20 cellular contexts compared by ENCODE assay signal in the genomic region with DNA sequence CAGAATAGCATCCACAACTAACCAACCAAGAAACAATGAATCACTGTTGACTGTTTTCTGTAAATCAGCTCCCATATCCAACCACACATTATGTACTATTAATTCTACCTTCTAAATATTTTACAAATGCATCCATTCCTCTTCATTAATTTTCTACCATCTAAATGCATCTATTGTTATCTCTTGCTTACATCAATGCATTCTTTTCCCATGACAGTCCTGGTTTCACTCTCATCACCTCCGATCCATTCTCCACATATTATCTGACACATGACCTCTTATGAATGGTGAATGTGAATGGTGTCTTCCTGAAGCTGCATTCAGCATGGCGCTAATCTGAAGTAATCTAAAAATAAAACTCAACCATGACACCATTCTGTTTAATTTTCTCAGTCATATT.
DNase-seq lines count a peak whose midpoint lies in the region; ATAC-seq, FAIRE-seq and TF ChIP-seq lines count a peak whose summit lies in the region.
"Had no signal": no experiment of that assay in that cellular context is flagged by ENCODE, and none has a peak within 500 bp of the region (broad histone marks: within the 10 kb centered on the region; RNA-seq: fewer than 3 reads in every experiment).

No MANE protein-coding gene starts in this region.

- peak; percentile 29 for FAIRE-seq in RCC 7860 (lab: Jason Lieb, UNC)
- FAIRE-seq: D721Med had no signal

- no peaks in the 10 kb centered on the region for H3K36me3 ChIP-seq in brain microvascular endothelial cell (replicated peaks)

- H3K4me1 Mint-ChIP-seq in immature natural killer cell (no peaks in the 10 kb centered on the region), CD14-positive monocyte (no peaks in the 10 kb centered on the region)

- TF ChIP-seq CTCF in brain microvascular endothelial cell (IDR thresholded peaks at IDR 0.05; ENCODE audit: low read depth, low read length, missing control alignments) = no peak
- no peak for TF ChIP-seq CTCF in CD14-positive monocyte (IDR thresholded peaks at IDR 0.05)

- ATAC-seq in HG03469 (IDR thresholded peaks at IDR 0.05; ENCODE audit: unreplicated experiment) = no peak
- ATAC-seq: PC-3, Right ventricle myocardium inferior had no signal

- no peak overlapping the region for H3K4me3 ChIP-seq in brain microvascular endothelial cell (ENCODE audit: low read depth, low read length)

- H3K36me3 Mint-ChIP-seq in immature natural killer cell (no peaks in the 10 kb centered on the region), CD14-positive monocyte (no peaks in the 10 kb centered on the region)

- H3K4me3 Mint-ChIP-seq in immature natural killer cell (no peak overlapping the region), CD14-positive monocyte (no peak overlapping the region)
- H3K4me3 Mint-ChIP-seq: CD4-positive, alpha-beta T cell had no signal

- peaks cover 4% of the 10 kb centered on the region for H3K27me3 ChIP-seq in brain microvascular endothelial cell (replicated peaks)

- H3K27ac Mint-ChIP-seq in immature natural killer cell (no peak overlapping the region), CD14-positive monocyte (no peak overlapping the region)
- H3K27ac Mint-ChIP-seq: CD4-positive, alpha-beta T cell had no signal

- H3K27ac ChIP-seq in brain microvascular endothelial cell = no peak overlapping the region

- intact Hi-C loops in CD14-positive monocyte (cut with micrococcal nuclease) = no loop called here

- H3K27me3 Mint-ChIP-seq in immature natural killer cell (ENCODE audit: low read depth in 3 of 3) (peaks cover 0 to 4% (median 0%) of the 10 kb centered on the region in 3 donors), CD14-positive monocyte (ENCODE audit: low read depth in 3 of 3) (peaks cover 0 to 1% (median 1%) of the 10 kb centered on the region in 3 donors)
- H3K27me3 Mint-ChIP-seq: CD4-positive, alpha-beta T cell had no signal

- DNase-seq in Caki2 (ENCODE audit: low read depth) (peak; percentile 65), RCC 7860 (ENCODE audit: low spot score) (peak; percentile 46), brain microvascular endothelial cell (peak; percentile 44), kidney tubule cell (ENCODE audit: low spot score) (peak; percentile 90), immature natural killer cell (no peak), NCI-H2107 (lab: John Stamatoyannopoulos, UW) (no peak), CD14-positive monocyte (ENCODE audit: low spot score) (no peak)
- DNase-seq: CD4-positive, alpha-beta T cell; DMS79 treated with DMSO at 0.1 percent for 48 hours; GF-D8; IMR-90; Kasumi-1; MV-4-11; NCI-H1417 treated with DMSO at 0.1 percent for 48 hours; NCI-H2029 treated with DMSO at 0.1 percent for 48 hours; NCI-H69; PC-3 had no signal

- H3K9me3 Mint-ChIP-seq in immature natural killer cell (peaks cover 0 to 4% (median 0%) of the 10 kb centered on the region in 6 donors), CD14-positive monocyte (peaks cover 0 to 2% (median 0%) of the 10 kb centered on the region in 7 donors)
- H3K9me3 Mint-ChIP-seq: CD4-positive, alpha-beta T cell had no signal

- in situ Hi-C loops in Caki2 (cut with HindIII; ENCODE audit: low pct_unique_long_range_greater_than_20kb, low sequenced_read_pairs) (no loop called here), brain microvascular endothelial cell (cut with HindIII; ENCODE audit: low pct_ligation_motif_present, low sequenced_read_pairs) (no loop called here)

Comparison
In these comparisons a context has a peak if more than half of its experiments do, and no peak if none do; other contexts are left out.
1. DNase-seq: peak in Caki2 (single experiment), RCC 7860 (single experiment), brain microvascular endothelial cell (single experiment) and kidney tubule cell (single experiment); none in immature natural killer cell (0 of 3), NCI-H2107 (single experiment) and CD14-positive monocyte (single experiment).